20 cellular contexts compared by ENCODE assay signal in the genomic region with DNA sequence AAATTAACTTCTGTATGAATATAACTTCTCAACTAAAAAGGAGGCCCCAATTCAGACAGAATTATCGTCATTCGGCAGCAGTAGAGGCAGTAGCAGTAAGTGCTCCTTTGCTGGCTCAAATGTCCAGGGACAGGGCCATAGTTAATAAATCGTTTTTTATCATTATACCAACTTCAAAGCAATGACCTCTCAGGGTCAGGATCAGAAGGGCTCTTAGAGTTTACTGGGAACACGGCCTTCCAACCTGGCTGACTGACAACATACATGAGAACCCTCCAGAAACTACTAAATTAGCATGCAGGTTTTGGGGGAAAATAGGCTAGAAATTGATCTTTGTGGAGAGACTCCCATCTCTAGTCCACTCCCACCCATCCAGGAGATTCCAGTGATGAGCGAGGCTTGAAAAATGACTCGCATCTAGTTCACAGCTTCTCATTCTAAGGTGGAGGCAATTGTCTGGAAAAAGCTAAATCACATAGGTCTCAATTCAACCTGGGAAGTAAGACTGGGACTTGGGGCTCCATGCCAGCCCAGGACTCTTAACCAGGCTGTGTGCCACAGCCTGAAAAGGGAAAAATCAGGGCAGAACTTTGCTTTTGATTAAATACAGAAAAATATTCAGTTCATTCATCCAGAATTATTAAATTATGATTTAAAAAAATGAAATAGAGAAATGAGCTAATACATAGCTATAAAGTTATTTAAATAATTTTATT.
DNase-seq lines count a peak whose midpoint lies in the region; ATAC-seq, FAIRE-seq and TF ChIP-seq lines count a peak whose summit lies in the region.
"Had no signal": no experiment of that assay in that cellular context is flagged by ENCODE, and none has a peak within 500 bp of the region (broad histone marks: within the 10 kb centered on the region; RNA-seq: fewer than 3 reads in every experiment).

No MANE protein-coding gene starts in this region.

- H3K36me3 ChIP-seq in esophagus squamous epithelium: peaks cover 0 to 6% (median 0%) of the 10 kb centered on the region in 3 donors
- H3K36me3 ChIP-seq: SJSA1 had no signal

- no peak overlapping the region for H3K9ac ChIP-seq in H9 (ENCODE audit: extremely low read depth, insufficient read length, low read length)

- no peak for TF ChIP-seq POLR2A in esophagus squamous epithelium (IDR thresholded peaks at IDR 0.05)
- no peak for TF ChIP-seq POLR2A in GM12891 (IDR thresholded peaks at IDR 0.05; ENCODE audit: low read depth, low read length)

- no peaks in the 10 kb centered on the region for H4K20me1 ChIP-seq in H9 (ENCODE audit: control insufficient read depth, insufficient read depth, insufficient read length)

- intact Hi-C loops in esophagus squamous epithelium (cut with DNase I) (no loop called here), posterior cingulate gyrus (cut with DNase I) (no loop called here)

- 0 out of 7 replicates have a peak overlapping the region, but pooled peaks of 1 of the 3 experiments have one; percentile 8 for H3K27ac Mint-ChIP-seq in H9
- H3K27ac Mint-ChIP-seq: HFFc6 had no signal

- H3K4ac ChIP-seq in H9 (ENCODE audit: low read depth, low read length): no peak overlapping the region

- no peaks in the 10 kb centered on the region for H3K23me2 ChIP-seq in H9 (ENCODE audit: insufficient read length, low read depth, low read length, poor library complexity, severe bottlenecking)

- peak overlapping the region in 3 of 4 donors; percentile 7 to 30 (median 27) for H3K4me3 ChIP-seq in esophagus squamous epithelium
- H3K4me3 ChIP-seq: SJSA1 had no signal

- no peak overlapping the region for H4K8ac ChIP-seq in H9 (replicated peaks; ENCODE audit: insufficient read length, low read depth, low read length)

- H2BK15ac ChIP-seq in H9 (ENCODE audit: low read depth, low read length): no peak overlapping the region

- H2BK12ac ChIP-seq in H9 (ENCODE audit: insufficient read length, low read depth, low read length): no peak overlapping the region

- TF ChIP-seq CTCF in H9 (conservative IDR thresholded peaks at IDR 0.05) (no peak), esophagus squamous epithelium (IDR thresholded peaks at IDR 0.05) (no peak)

- in situ Hi-C loops in G401 (cut with HindIII; ENCODE audit: low sequenced_read_pairs): no loop called here

- WGBS in H9 (ENCODE audit: extremely low coverage, insufficient read length, low lambda C conversion rate): no CpG with 5 or more reads among the region's 6 CpGs
- 77 to 81% methylated on average over 6 of the region's 6 CpGs for WGBS in esophagus squamous epithelium, 2 donors

- H3K14ac ChIP-seq in H9 (ENCODE audit: insufficient read depth, low read length): no peak overlapping the region

- FAIRE-seq in GM12891 (lab: Jason Lieb, UNC): no peak

- no peak overlapping the region for H2AFZ ChIP-seq in H9 (ENCODE audit: low read length)

- no peak overlapping the region for H3K18ac ChIP-seq in H9 (ENCODE audit: insufficient read length, low read depth, low read length)

- H3T11ph ChIP-seq in H9 (ENCODE audit: low read length): no peak overlapping the region

- H3K27ac ChIP-seq in H9 (ENCODE audit: insufficient read length, low read depth, low read length) (no peak overlapping the region), esophagus squamous epithelium (peak overlapping the region in 2 of 4 donors; percentile 82 to 90)
- H3K27ac ChIP-seq: RWPE1, SJSA1 had no signal

- no peaks in the 10 kb centered on the region for H3K27me3 ChIP-seq in H9 (ENCODE audit: insufficient read depth, low read length)
- no peaks in the 10 kb centered on the region for H3K27me3 ChIP-seq in esophagus squamous epithelium
- H3K27me3 ChIP-seq: SJSA1 had no signal

- no peaks in the 10 kb centered on the region for H3K9me3 ChIP-seq in H9 (ENCODE audit: control insufficient read depth, low read depth, low read length)
- H3K9me3 ChIP-seq in esophagus squamous epithelium: no peaks in the 10 kb centered on the region
- H3K9me3 ChIP-seq: SJSA1 had no signal

- no peak overlapping the region for H4K5ac ChIP-seq in H9 (ENCODE audit: insufficient read length, low read depth, low read length)

- H2BK5ac ChIP-seq in H9 (ENCODE audit: insufficient read length, low read length): no peak overlapping the region

- H3K4me1 ChIP-seq in H9 (ENCODE audit: insufficient read depth, low read length) (peaks cover 3% of the 10 kb centered on the region; the same call in 1 of the 2 replicates), esophagus squamous epithelium (peaks cover 14 to 68% (median 30%) of the 10 kb centered on the region in 3 donors)

- H4K91ac ChIP-seq in H9 (ENCODE audit: insufficient read length, low read depth, low read length): no peak overlapping the region

- H3K4me3 Mint-ChIP-seq in H9: no peak overlapping the region
- H3K4me3 Mint-ChIP-seq: CD4-positive, CD25-positive, alpha-beta regulatory T cell; HFFc6 had no signal

- H2BK120ac ChIP-seq in H9 (ENCODE audit: low read depth, low read length, poor library complexity, severe bottlenecking): no peak overlapping the region

- H3K27me3 Mint-ChIP-seq in H9 (ENCODE audit: low read depth): no peaks in the 10 kb centered on the region
- H3K27me3 Mint-ChIP-seq: CD4-positive, CD25-positive, alpha-beta regulatory T cell had no signal

- DNase-seq in G401 (ENCODE audit: low spot score) (peak; percentile 55), H9 (no peak), esophagus squamous epithelium (lab: John Stamatoyannopoulos, UW) (no peak), renal cortical epithelial cell (ENCODE audit: low read depth) (peak; percentile 32), posterior cingulate gyrus (no peak), GM12891 (ENCODE audit: insufficient read length, low spot score) (no peak)
- DNase-seq: CD4-positive, CD25-positive, alpha-beta regulatory T cell; EL; H7; HFFc6; Kasumi-1; NCI-H1417; NCI-H1694 treated with DMSO at 0.1 percent for 48 hours; NCI-H2081 treated with DMSO at 0.1 percent for 48 hours; NCI-H446; NCI-H526; PC-3 had no signal

- no peaks in the 10 kb centered on the region for H3K36me3 Mint-ChIP-seq in H9 (ENCODE audit: insufficient read depth in 1 of 3, low read depth in 3 of 3)

- no peaks in the 10 kb centered on the region for H3K9me3 Mint-ChIP-seq in H9
- H3K9me3 Mint-ChIP-seq: HFFc6 had no signal

- H3K23ac ChIP-seq in H9 (ENCODE audit: insufficient read length, low read depth, low read length): no peak overlapping the region

- H3K79me2 ChIP-seq in H9 (ENCODE audit: insufficient read depth, low read length): no peaks in the 10 kb centered on the region

- peaks cover 3 to 11% of the 10 kb centered on the region in 2 experiments; a peak in 3 of 4 replicates for H3K4me1 Mint-ChIP-seq in H9
- H3K4me1 Mint-ChIP-seq: CD4-positive, CD25-positive, alpha-beta regulatory T cell had no signal

- H3K4me2 ChIP-seq in H9 (ENCODE audit: insufficient read depth, insufficient read length, low read length): no peak overlapping the region

- ATAC-seq in GM19035 (IDR thresholded peaks at IDR 0.05; ENCODE audit: unreplicated experiment): no peak
- ATAC-seq: PC-3 had no signal

- H3K79me1 ChIP-seq in H9 (ENCODE audit: insufficient read depth, low read depth, low read length, poor library complexity, severe bottlenecking): no peaks in the 10 kb centered on the region

- no peak overlapping the region for H3K56ac ChIP-seq in H9 (ENCODE audit: insufficient read length, low read depth, low read length)

- no peak overlapping the region for H2AK5ac ChIP-seq in H9 (ENCODE audit: insufficient read length, low read length)

- peak overlapping the region; percentile 66 for H2BK20ac ChIP-seq in H9 (ENCODE audit: low read depth, low read length, poor library complexity, severe bottlenecking)

TF ChIP-seq in GM12891, 5 proteins besides CTCF, POLR2A, EP300 and RAD21:
- TF ChIP-seq POU2F2 (IDR thresholded peaks at IDR 0.05; ENCODE audit: low read depth, low read length): no peak
- TF ChIP-seq TAF1 (IDR thresholded peaks at IDR 0.05; ENCODE audit: low read depth, low read length): no peak
- TF ChIP-seq PAX5 (IDR thresholded peaks at IDR 0.05; ENCODE audit: insufficient read depth, low read length, severe bottlenecking): no peak
- TF ChIP-seq POLR2AphosphoS5 (IDR thresholded peaks at IDR 0.05; ENCODE audit: low read depth, low read length): no peak
- no peak for TF ChIP-seq SPI1 (IDR thresholded peaks at IDR 0.05; ENCODE audit: low read depth, low read length)

Comparison
In these comparisons a context has a peak if more than half of its experiments do, and no peak if none do; other contexts are left out.
1. DNase-seq: peak in G401 (single experiment) and renal cortical epithelial cell (single experiment); none in H9 (single experiment), esophagus squamous epithelium (single experiment), posterior cingulate gyrus (0 of 10) and GM12891 (single experiment).